Comparison of ENCODE assay signal across 1 cellular context in the genomic region with DNA sequence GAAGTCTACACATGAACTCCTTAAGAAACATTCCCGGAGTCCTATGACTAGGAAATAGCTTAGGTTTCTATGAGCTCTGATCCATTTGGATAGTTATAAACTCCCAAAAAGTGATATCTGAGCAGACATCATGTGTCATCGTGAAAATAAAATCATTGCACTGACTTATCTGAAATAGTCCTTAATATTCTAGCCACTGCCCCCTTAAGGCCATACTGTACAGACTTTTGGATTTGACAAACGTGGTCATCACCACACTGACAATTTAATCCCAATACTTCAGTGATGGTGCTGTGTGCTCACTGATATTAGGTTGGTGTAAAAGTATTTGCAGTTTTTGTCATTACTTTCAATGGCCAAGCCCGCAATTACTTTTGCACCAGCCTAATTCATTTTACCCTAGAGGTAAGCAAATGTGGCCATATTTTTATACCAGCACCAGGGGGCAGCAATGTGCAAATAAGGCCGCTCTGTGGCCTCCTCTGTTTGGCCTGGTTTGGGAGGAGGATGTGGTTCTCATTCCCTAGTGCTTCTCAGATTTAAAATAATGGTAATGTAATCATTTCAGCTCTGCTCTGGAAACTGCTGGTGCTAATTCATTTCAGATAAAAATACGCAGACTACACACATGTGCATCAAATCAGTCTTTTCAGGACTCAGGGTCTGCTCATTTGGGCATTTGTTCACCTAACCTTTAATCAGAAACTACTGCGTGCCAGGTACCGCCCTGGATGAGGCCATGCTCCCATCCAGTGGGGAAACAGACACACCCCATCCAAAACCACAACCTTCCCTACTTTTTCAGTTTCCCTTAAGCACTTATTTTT.
A peak's percentile ranks its signal among the peaks of the same experiment; 100 is the strongest.
TF ChIP-seq lines count a peak whose summit lies in the region.

No MANE protein-coding gene starts in this region.

TF ChIP-seq in SK-N-SH, 30 proteins besides CTCF, POLR2A, EP300 and RAD21 (continued from another document):
- TF ChIP-seq, protein P1, sequence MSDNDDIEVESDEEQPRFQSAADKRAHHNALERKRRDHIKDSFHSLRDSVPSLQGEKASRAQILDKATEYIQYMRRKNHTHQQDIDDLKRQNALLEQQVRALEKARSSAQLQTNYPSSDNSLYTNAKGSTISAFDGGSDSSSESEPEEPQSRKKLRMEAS (IDR thresholded peaks at IDR 0.05; ENCODE audit: low read depth): no peak
- no peak for TF ChIP-seq ELF1 (IDR thresholded peaks at IDR 0.05)
- no peak for TF ChIP-seq EZH2phosphoT487 (IDR thresholded peaks at IDR 0.05; ENCODE audit: borderline replicate concordance, low read depth)
- TF ChIP-seq SMC3 (IDR thresholded peaks at IDR 0.05; ENCODE audit: low read depth, low read length): peak; percentile 92
- no peak for TF ChIP-seq TAF1 (IDR thresholded peaks at IDR 0.05; ENCODE audit: borderline replicate concordance, low read depth, low read length)
- TF ChIP-seq, protein P2, sequence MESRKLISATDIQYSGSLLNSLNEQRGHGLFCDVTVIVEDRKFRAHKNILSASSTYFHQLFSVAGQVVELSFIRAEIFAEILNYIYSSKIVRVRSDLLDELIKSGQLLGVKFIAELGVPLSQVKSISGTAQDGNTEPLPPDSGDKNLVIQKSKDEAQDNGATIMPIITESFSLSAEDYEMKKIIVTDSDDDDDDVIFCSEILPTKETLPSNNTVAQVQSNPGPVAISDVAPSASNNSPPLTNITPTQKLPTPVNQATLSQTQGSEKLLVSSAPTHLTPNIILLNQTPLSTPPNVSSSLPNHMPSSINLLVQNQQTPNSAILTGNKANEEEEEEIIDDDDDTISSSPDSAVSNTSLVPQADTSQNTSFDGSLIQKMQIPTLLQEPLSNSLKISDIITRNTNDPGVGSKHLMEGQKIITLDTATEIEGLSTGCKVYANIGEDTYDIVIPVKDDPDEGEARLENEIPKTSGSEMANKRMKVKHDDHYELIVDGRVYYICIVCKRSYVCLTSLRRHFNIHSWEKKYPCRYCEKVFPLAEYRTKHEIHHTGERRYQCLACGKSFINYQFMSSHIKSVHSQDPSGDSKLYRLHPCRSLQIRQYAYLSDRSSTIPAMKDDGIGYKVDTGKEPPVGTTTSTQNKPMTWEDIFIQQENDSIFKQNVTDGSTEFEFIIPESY (IDR thresholded peaks at IDR 0.05; ENCODE audit: borderline replicate concordance, low read depth): no peak
- no peak for TF ChIP-seq TEAD4 (IDR thresholded peaks at IDR 0.05; ENCODE audit: borderline replicate concordance, insufficient read depth)
- TF ChIP-seq, protein P3, sequence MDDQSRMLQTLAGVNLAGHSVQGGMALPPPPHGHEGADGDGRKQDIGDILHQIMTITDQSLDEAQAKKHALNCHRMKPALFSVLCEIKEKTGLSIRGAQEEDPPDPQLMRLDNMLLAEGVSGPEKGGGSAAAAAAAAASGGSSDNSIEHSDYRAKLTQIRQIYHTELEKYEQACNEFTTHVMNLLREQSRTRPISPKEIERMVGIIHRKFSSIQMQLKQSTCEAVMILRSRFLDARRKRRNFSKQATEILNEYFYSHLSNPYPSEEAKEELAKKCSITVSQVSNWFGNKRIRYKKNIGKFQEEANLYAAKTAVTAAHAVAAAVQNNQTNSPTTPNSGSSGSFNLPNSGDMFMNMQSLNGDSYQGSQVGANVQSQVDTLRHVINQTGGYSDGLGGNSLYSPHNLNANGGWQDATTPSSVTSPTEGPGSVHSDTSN (IDR thresholded peaks at IDR 0.05): no peak
